8 cellular contexts compared by ENCODE assay signal in the genomic region with DNA sequence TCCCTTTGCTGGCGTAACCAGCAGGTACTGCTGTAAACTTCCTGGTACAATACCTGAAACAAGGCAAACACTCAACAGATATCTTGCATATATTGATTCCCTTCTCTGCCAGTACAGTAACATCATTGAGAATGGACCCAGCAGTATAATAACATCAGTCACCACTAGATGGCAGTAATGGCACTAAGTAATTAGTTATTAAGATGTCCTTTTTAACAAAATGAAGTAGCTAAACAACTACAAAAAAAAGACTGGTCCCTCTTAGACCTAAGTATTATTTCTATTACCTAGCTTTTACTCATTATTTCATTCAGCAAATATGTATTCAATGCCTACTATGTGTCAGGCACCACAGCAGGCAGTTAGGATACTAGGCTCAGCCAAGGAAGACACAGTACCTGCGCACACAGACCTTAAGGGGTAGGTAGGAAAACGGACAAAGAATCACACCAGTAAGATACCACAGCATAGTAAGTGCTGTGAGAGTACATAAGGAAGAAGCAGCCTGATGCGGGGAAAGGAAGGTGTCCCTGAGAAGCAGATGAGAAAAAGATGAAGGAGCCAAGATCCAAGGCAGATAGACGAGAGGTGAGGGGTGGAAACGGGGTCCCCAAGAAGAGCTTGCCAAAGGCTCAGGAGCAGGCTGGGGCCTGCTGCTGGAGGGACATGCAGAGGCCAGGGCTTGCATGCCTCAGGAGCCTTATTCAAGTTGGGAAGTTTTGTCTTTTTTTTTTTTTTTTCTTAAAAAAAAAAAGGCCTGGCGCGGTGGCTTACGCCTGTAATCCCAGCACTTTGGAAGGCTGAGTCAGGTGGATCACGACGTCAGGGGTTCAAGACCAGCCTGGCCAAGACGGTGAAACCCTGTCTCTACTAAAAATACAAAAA.
DNase-seq lines count a peak whose midpoint lies in the region; ATAC-seq and TF ChIP-seq lines count a peak whose summit lies in the region.

No MANE protein-coding gene starts in this region.

- H3K4me3 ChIP-seq in right atrium auricular region (no peak overlapping the region), gastrocnemius medialis (no peak overlapping the region)

- H3K27ac ChIP-seq in angular gyrus (ENCODE audit: low read depth, low read length) (peak overlapping the region; percentile 24), right atrium auricular region (peak overlapping the region in 1 of 2 donors; percentile 31), gastrocnemius medialis (peak overlapping the region; percentile 72 to 82 (median 79))

- H3K36me3 ChIP-seq in right atrium auricular region: no peaks in the 10 kb centered on the region
- no peaks in the 10 kb centered on the region for H3K36me3 ChIP-seq in gastrocnemius medialis

- peaks cover 0 to 19% of the 10 kb centered on the region in 2 donors for H3K4me1 ChIP-seq in right atrium auricular region
- H3K4me1 ChIP-seq in gastrocnemius medialis: peaks cover 11 to 15% of the 10 kb centered on the region in 2 donors

- H3K27me3 ChIP-seq in right atrium auricular region (no peaks in the 10 kb centered on the region), gastrocnemius medialis (no peaks in the 10 kb centered on the region)

- TF ChIP-seq POLR2A in gastrocnemius medialis (IDR thresholded peaks at IDR 0.05): no peak

- peak; percentile 66 to 79 for TF ChIP-seq CTCF in right atrium auricular region (IDR thresholded peaks at IDR 0.05)
- TF ChIP-seq CTCF in gastrocnemius medialis (IDR thresholded peaks at IDR 0.05 in 4 of 5, conservative IDR thresholded peaks at IDR 0.05 in 1 of 5): peak; percentile 75 to 84 (median 78)

- intact Hi-C loops in gastrocnemius medialis (cut with DNase I; ENCODE audit: low total_unique reads): loop anchor here (1.0 kb wide), 1 partner anchor 1323 kb away; no protein-coding TSS in a partner anchor

- in situ Hi-C loops in gastrocnemius medialis (cut with MboI; ENCODE audit: low sequenced_read_pairs in 4 of 4): loop anchor here (5.0 to 25.0 kb wide), 6 partner anchors 215 to 1327 kb away; no protein-coding TSS in a partner anchor

- H3K9me3 ChIP-seq in right atrium auricular region (no peaks in the 10 kb centered on the region), gastrocnemius medialis (no peaks in the 10 kb centered on the region)

- DNase-seq in DMS79 (lab: John Stamatoyannopoulos, UW) (peak; percentile 3), NCI-H82 (lab: John Stamatoyannopoulos, UW) (peak; percentile 93), right atrium auricular region (ENCODE audit: low spot score) (no peak), gastrocnemius medialis (no peak)
- DNase-seq in activated CD8-positive, alpha-beta memory T cell treated with anti-CD3 and anti-CD28 coated beads, Interleukin-2, amount 50 U/mL, for 4 hours: no peak

- peak; percentile 85 for ATAC-seq in GM19438 (IDR thresholded peaks at IDR 0.05; ENCODE audit: low read depth, unreplicated experiment)
- peak; percentile 93 for ATAC-seq in HG03565 (IDR thresholded peaks at IDR 0.05; ENCODE audit: unreplicated experiment)
- ATAC-seq in gastrocnemius medialis: peak; percentile 68 to 80

Comparison
In these comparisons a context has a peak if more than half of its experiments do, and no peak if none do; other contexts are left out.
1. DNase-seq: peak in DMS79 (single experiment) and NCI-H82 (single experiment); none in right atrium auricular region (single experiment), gastrocnemius medialis (0 of 2) and activated CD8-positive, alpha-beta memory T cell treated with anti-CD3 and anti-CD28 coated beads, Interleukin-2, amount 50 U/mL, for 4 hours (single experiment).
2. Peak in every context shown above with its lines, with median percentiles within 50 percentile points of each other: ATAC-seq.